In the genomic region with DNA sequence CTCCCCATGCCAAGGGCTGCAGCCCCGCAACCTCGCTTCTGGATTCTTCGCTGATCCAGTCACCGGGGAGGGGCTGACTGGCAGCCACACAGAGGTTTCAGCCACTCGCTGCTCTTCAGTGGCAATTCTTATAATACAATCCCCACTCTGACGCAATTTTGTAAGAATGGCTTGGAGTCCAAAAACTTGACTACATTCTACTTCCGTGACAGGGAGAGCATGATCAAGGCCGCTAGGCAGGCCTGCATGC, we compare ENCODE assay signal across 8 cellular contexts. TPM values are rescaled to one million over a fixed set of nuclear protein-coding genes. Genes with fewer than 3 reads are reported as not detected.
DNase-seq lines count a peak whose midpoint lies in the region; ATAC-seq lines count a peak whose summit lies in the region.

No MANE protein-coding gene starts in this region.

- peak overlapping the region; percentile 3 for H3K27ac Mint-ChIP-seq in activated CD4-positive, alpha-beta memory T cell treated with anti-CD3 and anti-CD28 coated beads, Interleukin-2, amount 10 ng/mL, durations not matched to agents 7 days and 5 days

- H3K36me3 ChIP-seq in skeletal muscle satellite cell (ENCODE audit: insufficient read depth, low read length) = peaks cover 44% of the 10 kb centered on the region

- peak overlapping the region; percentile 66 for H3K4me3 Mint-ChIP-seq in activated CD4-positive, alpha-beta memory T cell treated with anti-CD3 and anti-CD28 coated beads, Interleukin-2, amount 10 ng/mL, durations not matched to agents 7 days and 5 days

- ATAC-seq in GM18870 (IDR thresholded peaks at IDR 0.05; ENCODE audit: unreplicated experiment) (peak; percentile 17), left cardiac atrium (peak; percentile 39 to 64), GM18520 (IDR thresholded peaks at IDR 0.05; ENCODE audit: unreplicated experiment) (no peak), HG03025 (IDR thresholded peaks at IDR 0.05; ENCODE audit: low FRiP score, unreplicated experiment) (no peak)

- H3K9ac ChIP-seq in skeletal muscle satellite cell (ENCODE audit: low read depth, low read length) = peak overlapping the region; percentile 93

- H3K9me3 ChIP-seq in skeletal muscle satellite cell (replicated peaks; ENCODE audit: low read length) = no peaks in the 10 kb centered on the region

- H3K27me3 ChIP-seq in skeletal muscle satellite cell (ENCODE audit: control insufficient read depth, insufficient read depth, low read length) = no peaks in the 10 kb centered on the region

- POLR2A ChIA-PET in activated CD4-positive, alpha-beta memory T cell treated with anti-CD3 and anti-CD28 coated beads, Interleukin-2, amount 10 ng/mL, durations not matched to agents 7 days and 5 days (lab: Charles Lee) = interaction anchor here (1.1 to 1.2 kb wide), 2 partner anchors 12 to 15 kb away, joined by 3 to 4 read pairs; a partner anchor contains a TSS

- DNase-seq in activated CD4-positive, alpha-beta memory T cell treated with anti-CD3 and anti-CD28 coated beads, Interleukin-2, amount 10 ng/mL, durations not matched to agents 7 days and 5 days = no peak
- DNase-seq in left cardiac atrium = peak; percentile 84
- DNase-seq in cortex of kidney (lab: John Stamatoyannopoulos, UW) = no peak
- DNase-seq in NCI-H2196 (lab: John Stamatoyannopoulos, UW; ENCODE audit: unreplicated experiment) = no peak

- H3K4me2 ChIP-seq in skeletal muscle satellite cell (ENCODE audit: low read length) = peak overlapping the region; percentile 90

- H3K4me1 ChIP-seq in skeletal muscle satellite cell (ENCODE audit: control insufficient read depth, insufficient read depth, low read length) = peaks cover 63% of the 10 kb centered on the region

- no peaks in the 10 kb centered on the region for H3K36me3 Mint-ChIP-seq in activated CD4-positive, alpha-beta memory T cell treated with anti-CD3 and anti-CD28 coated beads, Interleukin-2, amount 10 ng/mL, durations not matched to agents 7 days and 5 days (ENCODE audit: low read depth)

- no peaks in the 10 kb centered on the region for H3K27me3 Mint-ChIP-seq in activated CD4-positive, alpha-beta memory T cell treated with anti-CD3 and anti-CD28 coated beads, Interleukin-2, amount 10 ng/mL, durations not matched to agents 7 days and 5 days

- intact Hi-C loops in left cardiac atrium (cut with DNase I) = loop anchor here in 1 of 2 donors (2.0 to 10.0 kb wide), 2 partner anchors 163 to 225 kb away; no protein-coding TSS in a partner anchor

- CTCF ChIA-PET in activated CD4-positive, alpha-beta memory T cell treated with anti-CD3 and anti-CD28 coated beads, Interleukin-2, amount 10 ng/mL, durations not matched to agents 7 days and 5 days (lab: Charles Lee) = interaction anchor here (0.9 to 5.8 kb wide), 8 partner anchors 13 to 222 kb away, joined by 3 to 48 read pairs (median 4); a partner anchor contains a TSS

- H3K9me3 Mint-ChIP-seq in activated CD4-positive, alpha-beta memory T cell treated with anti-CD3 and anti-CD28 coated beads, Interleukin-2, amount 10 ng/mL, durations not matched to agents 7 days and 5 days = no peaks in the 10 kb centered on the region

- H3K4me1 Mint-ChIP-seq in activated CD4-positive, alpha-beta memory T cell treated with anti-CD3 and anti-CD28 coated beads, Interleukin-2, amount 10 ng/mL, durations not matched to agents 7 days and 5 days = peaks cover 49% of the 10 kb centered on the region

- H3K4me3 ChIP-seq in skeletal muscle satellite cell (ENCODE audit: low read length) = peak overlapping the region; percentile 70

RNA-seq across cellular contexts. Expression of a gene that starts 14.9 kb away (rescaled TPM):
- 10 to 100 TPM; 11.9 to 12.5 TPM for total RNA-seq in activated CD4-positive, alpha-beta memory T cell treated with anti-CD3 and anti-CD28 coated beads, Interleukin-2, amount 10 ng/mL, durations not matched to agents 7 days and 5 days
- 10 to 100 TPM; 33.1 TPM for total RNA-seq in left cardiac atrium
- total RNA-seq in skeletal muscle satellite cell (2012; rRNA removed) = 36.0 and 38.3 TPM in 2 replicates

RNA-seq across cellular contexts. Expression of a gene that starts 44.8 kb away (rescaled TPM):
- total RNA-seq in activated CD4-positive, alpha-beta memory T cell treated with anti-CD3 and anti-CD28 coated beads, Interleukin-2, amount 10 ng/mL, durations not matched to agents 7 days and 5 days = 10 to 100 TPM; 42.6 to 42.7 TPM
- total RNA-seq in left cardiac atrium = 10 to 100 TPM; 13.5 to 16.2 TPM
- total RNA-seq in skeletal muscle satellite cell (2012; rRNA removed) = 19.0 and 23.2 TPM in 2 replicates

Comparison
In these comparisons a context has a peak if more than half of its experiments do, and no peak if none do; other contexts are left out.
1. ATAC-seq: peak in GM18870 (single experiment) and left cardiac atrium (2 of 2); none in GM18520 (single experiment) and HG03025 (single experiment).